Comparison of ENCODE assay signal across 28 cellular contexts in genomic region chr11:1934326-1935155, GRCh38. TPM values are rescaled to one million over a fixed set of nuclear protein-coding genes. Genes with fewer than 3 reads are reported as not detected.
DNase-seq lines count a peak whose midpoint lies in the region; ATAC-seq and TF ChIP-seq lines count a peak whose summit lies in the region.
"Had no signal": no experiment of that assay in that cellular context is flagged by ENCODE, and none has a peak within 500 bp of the region (broad histone marks: within the 10 kb centered on the region; RNA-seq: fewer than 3 reads in every experiment).

No MANE protein-coding gene starts in this region.

- peak; percentile 5 for DNase-seq in activated CD4-positive, alpha-beta T cell treated with anti-CD3 and anti-CD28 coated beads, Interleukin-2, amount 10 ng/mL, durations not matched to agents 7 days and 5 days
- no peak for DNase-seq in activated CD4-positive, alpha-beta T cell treated with anti-CD3 and anti-CD28 coated beads, Interleukin-2, amount 50 U/mL, for 4 hours
- DNase-seq in Caco-2 (peak; percentile 0 to 34), right cardiac atrium (peak in 2 of 3 donors; percentile 48 to 61), posterior vena cava (ENCODE audit: low spot score) (peak; percentile 51), Ammon's horn (ENCODE audit: low spot score) (no peak), retina (no peak)
- DNase-seq in activated T-helper 2 cell treated with anti-CD3 and anti-CD28 coated beads, Interferon-gamma antibody, Interleukin-2, Interleukin-4, amounts not matched to agents 10 μg/mL and 5 μg/mL and 100 μg/mL, durations not matched to agents 14 hours and 24 hours and 36 hours (ENCODE audit: low spot score), result no peak
- DNase-seq: activated CD8-positive, alpha-beta memory T cell treated with anti-CD3 and anti-CD28 coated beads, Interleukin-2, amount 50 U/mL, for 48 hours; DND-41; NCI-H1105; NCI-H2029; NCI-H69; substantia nigra; T-helper 2 cell had no signal

- H3K9me3 ChIP-seq in Caco-2 (no peaks in the 10 kb centered on the region), right cardiac atrium (ENCODE audit: control insufficient read depth, low read length) (no peaks in the 10 kb centered on the region)
- H3K9me3 ChIP-seq: A549, body of pancreas, upper lobe of right lung had no signal

- POLR2A ChIA-PET in activated CD4-positive, alpha-beta T cell treated with anti-CD3 and anti-CD28 coated beads, Interleukin-2, amount 10 ng/mL, durations not matched to agents 7 days and 5 days (lab: Charles Lee), result no interaction called here
- POLR2A ChIA-PET in Caco-2 (lab: Charles Lee), result no interaction called here

- H3K36me3 ChIP-seq in Caco-2 (ENCODE audit: control insufficient read depth, insufficient read depth, low read length), result no peaks in the 10 kb centered on the region
- H3K36me3 ChIP-seq: upper lobe of right lung had no signal

- no peak overlapping the region for H3K27ac ChIP-seq in right cardiac atrium (ENCODE audit: low read length)
- H3K27ac ChIP-seq: A549, body of pancreas, SK-N-MC, skin epidermis, upper lobe of right lung had no signal

- no peaks in the 10 kb centered on the region; the same call in 1 of the 2 replicates for H3K4me1 ChIP-seq in Caco-2
- H3K4me1 ChIP-seq in right cardiac atrium (ENCODE audit: control insufficient read depth, insufficient read depth, low read length), result no peaks in the 10 kb centered on the region
- H3K4me1 ChIP-seq: A549, body of pancreas, upper lobe of right lung had no signal

- H3K27me3 ChIP-seq in Caco-2 (replicated peaks; ENCODE audit: control insufficient read depth, insufficient read depth, low read length), result no peaks in the 10 kb centered on the region
- no peaks in the 10 kb centered on the region for H3K27me3 ChIP-seq in right cardiac atrium (ENCODE audit: control insufficient read depth, insufficient read depth)
- H3K27me3 ChIP-seq: body of pancreas had no signal

- BruUV-seq in Caco-2 (replicated peaks; lab: Mats Ljungman, UMichigan), result no TSS peak

- H3K4me3 Mint-ChIP-seq in activated CD4-positive, alpha-beta T cell treated with anti-CD3 and anti-CD28 coated beads, Interleukin-2, amount 10 ng/mL, durations not matched to agents 7 days and 5 days, result no peak overlapping the region
- no peak overlapping the region for H3K4me3 Mint-ChIP-seq in Caco-2 (ENCODE audit: unreplicated experiment)
- H3K4me3 Mint-ChIP-seq in activated T-helper 2 cell treated with anti-CD3 and anti-CD28 coated beads, Interferon-gamma antibody, Interleukin-2, Interleukin-4, amounts not matched to agents 10 μg/mL and 5 μg/mL and 100 μg/mL, durations not matched to agents 14 hours and 24 hours and 36 hours (ENCODE audit: low read depth), result no peak overlapping the region
- H3K4me3 Mint-ChIP-seq: activated T-helper 17 cell treated with anti-CD3 and anti-CD28 coated beads, Interleukin-2, amount 50 U/mL, for 72 hours; IgD-negative memory B cell; mesothelial cell of epicardium; naive thymus-derived CD8-positive, alpha-beta T cell; stimulated activated effector memory CD8-positive, alpha-beta T cell treated with anti-CD3 and anti-CD28 coated beads, Interleukin-12 subunit alpha, Interleukin-12 subunit beta, amount 100 ng/mL, for 72 hours had no signal

- H3K27ac Mint-ChIP-seq in activated CD4-positive, alpha-beta T cell treated with anti-CD3 and anti-CD28 coated beads, Interleukin-2, amount 10 ng/mL, durations not matched to agents 7 days and 5 days, result no peak overlapping the region
- no peak overlapping the region for H3K27ac Mint-ChIP-seq in Caco-2 (ENCODE audit: unreplicated experiment)
- no peak overlapping the region for H3K27ac Mint-ChIP-seq in activated T-helper 2 cell treated with anti-CD3 and anti-CD28 coated beads, Interferon-gamma antibody, Interleukin-2, Interleukin-4, amounts not matched to agents 10 μg/mL and 5 μg/mL and 100 μg/mL, durations not matched to agents 14 hours and 24 hours and 36 hours
- H3K27ac Mint-ChIP-seq: activated T-helper 17 cell treated with anti-CD3 and anti-CD28 coated beads, Interleukin-2, amount 50 U/mL, for 72 hours; IgD-negative memory B cell; mesothelial cell of epicardium; naive thymus-derived CD8-positive, alpha-beta T cell; stimulated activated effector memory CD8-positive, alpha-beta T cell treated with anti-CD3 and anti-CD28 coated beads, Interleukin-12 subunit alpha, Interleukin-12 subunit beta, amount 100 ng/mL, for 72 hours had no signal

- no peaks in the 10 kb centered on the region for H3K36me3 Mint-ChIP-seq in activated CD4-positive, alpha-beta T cell treated with anti-CD3 and anti-CD28 coated beads, Interleukin-2, amount 10 ng/mL, durations not matched to agents 7 days and 5 days (ENCODE audit: low read depth)
- no peaks in the 10 kb centered on the region for H3K36me3 Mint-ChIP-seq in Caco-2 (ENCODE audit: insufficient read depth, unreplicated experiment)
- no peaks in the 10 kb centered on the region for H3K36me3 Mint-ChIP-seq in activated T-helper 2 cell treated with anti-CD3 and anti-CD28 coated beads, Interferon-gamma antibody, Interleukin-2, Interleukin-4, amounts not matched to agents 10 μg/mL and 5 μg/mL and 100 μg/mL, durations not matched to agents 14 hours and 24 hours and 36 hours (ENCODE audit: low read depth)
- H3K36me3 Mint-ChIP-seq: IgD-negative memory B cell; mesothelial cell of epicardium; naive thymus-derived CD8-positive, alpha-beta T cell; stimulated activated effector memory CD8-positive, alpha-beta T cell treated with anti-CD3 and anti-CD28 coated beads, Interleukin-12 subunit alpha, Interleukin-12 subunit beta, amount 100 ng/mL, for 72 hours had no signal

- peaks cover 5% of the 10 kb centered on the region for H3K4me1 Mint-ChIP-seq in activated CD4-positive, alpha-beta T cell treated with anti-CD3 and anti-CD28 coated beads, Interleukin-2, amount 10 ng/mL, durations not matched to agents 7 days and 5 days
- H3K4me1 Mint-ChIP-seq in Caco-2 (ENCODE audit: low read depth, unreplicated experiment), result peaks cover 8% of the 10 kb centered on the region
- peaks cover 1% of the 10 kb centered on the region for H3K4me1 Mint-ChIP-seq in activated T-helper 2 cell treated with anti-CD3 and anti-CD28 coated beads, Interferon-gamma antibody, Interleukin-2, Interleukin-4, amounts not matched to agents 10 μg/mL and 5 μg/mL and 100 μg/mL, durations not matched to agents 14 hours and 24 hours and 36 hours (ENCODE audit: low read depth)

- 78% methylated on average over 24 of the region's 24 CpGs for WGBS in right cardiac atrium

- no peak for ATAC-seq in right cardiac atrium
- ATAC-seq: A549; activated T-helper 17 cell treated with anti-CD3 and anti-CD28 coated beads, Interleukin-2, amount 50 U/mL, for 72 hours; body of pancreas; GM12878; naive thymus-derived CD8-positive, alpha-beta T cell; stimulated activated effector memory CD8-positive, alpha-beta T cell treated with anti-CD3 and anti-CD28 coated beads, Interleukin-12 subunit alpha, Interleukin-12 subunit beta, amount 100 ng/mL, for 72 hours; upper lobe of right lung had no signal

- intact Hi-C loops in Caco-2 (cut with micrococcal nuclease; ENCODE audit: unreplicated experiment) (no loop called here), right cardiac atrium (cut with DNase I) (no loop called here), posterior vena cava (cut with DNase I) (loop anchor here in 1 of 2 donors (2.0 kb wide), 1 partner anchor 20 kb away; no protein-coding TSS in a partner anchor)
- intact Hi-C loops in activated T-helper 2 cell treated with anti-CD3 and anti-CD28 coated beads, Interferon-gamma antibody, Interleukin-2, Interleukin-4, amounts not matched to agents 10 μg/mL and 5 μg/mL and 100 μg/mL, durations not matched to agents 14 hours and 24 hours and 36 hours (cut with micrococcal nuclease), result no loop called here

- H3K4me3 ChIP-seq in Caco-2 (ENCODE audit: low read depth, low read length), result no peak overlapping the region
- no peak overlapping the region for H3K4me3 ChIP-seq in right cardiac atrium (ENCODE audit: low read length)
- H3K4me3 ChIP-seq: A549, body of pancreas, GM12878, SK-N-MC, skin epidermis, upper lobe of right lung had no signal

- H3K9me3 Mint-ChIP-seq in activated CD4-positive, alpha-beta T cell treated with anti-CD3 and anti-CD28 coated beads, Interleukin-2, amount 10 ng/mL, durations not matched to agents 7 days and 5 days, result no peaks in the 10 kb centered on the region
- H3K9me3 Mint-ChIP-seq in Caco-2 (ENCODE audit: unreplicated experiment), result no peaks in the 10 kb centered on the region
- no peaks in the 10 kb centered on the region for H3K9me3 Mint-ChIP-seq in activated T-helper 2 cell treated with anti-CD3 and anti-CD28 coated beads, Interferon-gamma antibody, Interleukin-2, Interleukin-4, amounts not matched to agents 10 μg/mL and 5 μg/mL and 100 μg/mL, durations not matched to agents 14 hours and 24 hours and 36 hours
- H3K9me3 Mint-ChIP-seq: activated T-helper 17 cell treated with anti-CD3 and anti-CD28 coated beads, Interleukin-2, amount 50 U/mL, for 72 hours; IgD-negative memory B cell; mesothelial cell of epicardium; naive thymus-derived CD8-positive, alpha-beta T cell; stimulated activated effector memory CD8-positive, alpha-beta T cell treated with anti-CD3 and anti-CD28 coated beads, Interleukin-12 subunit alpha, Interleukin-12 subunit beta, amount 100 ng/mL, for 72 hours had no signal

- TF ChIP-seq CTCF in Caco-2 (IDR thresholded peaks at IDR 0.05; ENCODE audit: insufficient read depth in 1 of 2, low read depth in 1 of 2, low read length in 1 of 2, severe bottlenecking in 1 of 2, unreplicated experiment in 1 of 2), result no peak

- CTCF ChIA-PET in activated CD4-positive, alpha-beta T cell treated with anti-CD3 and anti-CD28 coated beads, Interleukin-2, amount 10 ng/mL, durations not matched to agents 7 days and 5 days (lab: Charles Lee), result interaction anchor here (0.6 to 1.4 kb wide), 4 partner anchors 44 to 217 kb away, joined by 3 to 4 read pairs (median 4); partner anchors contain the start of gene PRR33
- CTCF ChIA-PET in Caco-2 (lab: Charles Lee), result interaction anchor here (1.4 kb wide), 1 partner anchor 52 kb away, joined by 4 read pairs; no protein-coding TSS in a partner anchor

- peaks cover 18% of the 10 kb centered on the region for H3K27me3 Mint-ChIP-seq in activated CD4-positive, alpha-beta T cell treated with anti-CD3 and anti-CD28 coated beads, Interleukin-2, amount 10 ng/mL, durations not matched to agents 7 days and 5 days
- H3K27me3 Mint-ChIP-seq in Caco-2 (ENCODE audit: insufficient read depth, unreplicated experiment), result peaks cover 5% of the 10 kb centered on the region
- peaks cover 2% of the 10 kb centered on the region for H3K27me3 Mint-ChIP-seq in activated T-helper 2 cell treated with anti-CD3 and anti-CD28 coated beads, Interferon-gamma antibody, Interleukin-2, Interleukin-4, amounts not matched to agents 10 μg/mL and 5 μg/mL and 100 μg/mL, durations not matched to agents 14 hours and 24 hours and 36 hours (ENCODE audit: low read depth)

RNA-seq across cellular contexts. Expression of gene MRPL23, which starts 12.6 kb away (rescaled TPM):
- 100 to 1,000 TPM in 1 of 2 experiments, 10 to 100 TPM in 1; 77.5 to 106 TPM for total RNA-seq in activated CD4-positive, alpha-beta T cell treated with anti-CD3 and anti-CD28 coated beads, Interleukin-2, amount 10 ng/mL, durations not matched to agents 7 days and 5 days
- 7.8 and 15.0 TPM in 2 replicates for total RNA-seq in Caco-2 (2022)
- total RNA-seq in right cardiac atrium, result 100 to 1,000 TPM in 1 of 4 donors, 10 to 100 TPM in 3; 47.1 to 102 (median 74.8) TPM
- 108 TPM for polyA plus RNA-seq in right cardiac atrium
- 10 to 100 TPM; 22.7 to 23.8 TPM for total RNA-seq in posterior vena cava
- total RNA-seq in activated T-helper 2 cell treated with anti-CD3 and anti-CD28 coated beads, Interferon-gamma antibody, Interleukin-2, Interleukin-4, amounts not matched to agents 10 μg/mL and 5 μg/mL and 100 μg/mL, durations not matched to agents 14 hours and 24 hours and 36 hours, result 65.1 and 72.2 TPM in 2 replicates

RNA-seq across cellular contexts. Expression of gene TNNT3, which starts 15.0 kb away (rescaled TPM):
- total RNA-seq in activated CD4-positive, alpha-beta T cell treated with anti-CD3 and anti-CD28 coated beads, Interleukin-2, amount 10 ng/mL, durations not matched to agents 7 days and 5 days, result 1 to 10 TPM; 3.7 to 5.4 TPM
- total RNA-seq in Caco-2 (2022) (0.88 and 2.8 TPM in 2 replicates), right cardiac atrium (10 to 100 TPM in 3 of 4 donors, 1 to 10 TPM in 1; 9.0 to 58.7 (median 34.1) TPM), posterior vena cava (10 to 100 TPM; 17.9 to 45.3 TPM)
- polyA plus RNA-seq in right cardiac atrium, result 63.1 TPM
- total RNA-seq in activated T-helper 2 cell treated with anti-CD3 and anti-CD28 coated beads, Interferon-gamma antibody, Interleukin-2, Interleukin-4, amounts not matched to agents 10 μg/mL and 5 μg/mL and 100 μg/mL, durations not matched to agents 14 hours and 24 hours and 36 hours, result 2.0 and 2.9 TPM in 2 replicates
- total RNA-seq: GM12878 had no signal
- polyA plus RNA-seq: A549, BJ had no signal

RNA-seq across cellular contexts. Expression of gene PRR33, which starts 42.8 kb away (rescaled TPM):
- under 1 TPM in 1 of 2 experiments, not detected in 1; 0.05 TPM for total RNA-seq in activated CD4-positive, alpha-beta T cell treated with anti-CD3 and anti-CD28 coated beads, Interleukin-2, amount 10 ng/mL, durations not matched to agents 7 days and 5 days
- not detected in 2 replicates for total RNA-seq in Caco-2 (2022)
- under 1 TPM; 0.11 to 0.82 (median 0.24) TPM for total RNA-seq in right cardiac atrium
- 0.81 TPM for polyA plus RNA-seq in right cardiac atrium
- under 1 TPM in 1 of 2 donors, not detected in 1; 0.14 TPM for total RNA-seq in posterior vena cava
- 0.05 TPM in 1 of 2 replicates, not detected in the other for total RNA-seq in activated T-helper 2 cell treated with anti-CD3 and anti-CD28 coated beads, Interferon-gamma antibody, Interleukin-2, Interleukin-4, amounts not matched to agents 10 μg/mL and 5 μg/mL and 100 μg/mL, durations not matched to agents 14 hours and 24 hours and 36 hours
- total RNA-seq: body of pancreas; cerebellum; GM12878; mesothelial cell of epicardium; naive thymus-derived CD8-positive, alpha-beta T cell; upper lobe of right lung had no signal
- polyA plus RNA-seq: A549, BJ had no signal

Comparison
In these comparisons a context has a peak if more than half of its experiments do, and no peak if none do; other contexts are left out.
1. DNase-seq: peak in activated CD4-positive, alpha-beta T cell treated with anti-CD3 and anti-CD28 coated beads, Interleukin-2, amount 10 ng/mL, durations not matched to agents 7 days and 5 days (single experiment), Caco-2 (2 of 2), right cardiac atrium (2 of 3) and posterior vena cava (single experiment); none in activated CD4-positive, alpha-beta T cell treated with anti-CD3 and anti-CD28 coated beads, Interleukin-2, amount 50 U/mL, for 4 hours (0 of 2), Ammon's horn (single experiment), retina (single experiment) and activated T-helper 2 cell treated with anti-CD3 and anti-CD28 coated beads, Interferon-gamma antibody, Interleukin-2, Interleukin-4, amounts not matched to agents 10 μg/mL and 5 μg/mL and 100 μg/mL, durations not matched to agents 14 hours and 24 hours and 36 hours (single experiment).